11 cellular contexts compared by ENCODE assay signal in genomic region chr3:123583563-123583962, GRCh38. TPM values are rescaled to one million over a fixed set of nuclear protein-coding genes. Genes with fewer than 3 reads are reported as not detected.
DNase-seq lines count a peak whose midpoint lies in the region; ATAC-seq, FAIRE-seq and TF ChIP-seq lines count a peak whose summit lies in the region.
"Had no signal": no experiment of that assay in that cellular context is flagged by ENCODE, and none has a peak within 500 bp of the region (broad histone marks: within the 10 kb centered on the region; RNA-seq: fewer than 3 reads in every experiment).

No MANE protein-coding gene starts in this region.

- H3K4me3 Mint-ChIP-seq in activated T-helper 17 cell treated with anti-CD3 and anti-CD28 coated beads, Interleukin-2, amount 50 U/mL, for 72 hours = no peak overlapping the region

- no peaks in the 10 kb centered on the region for H3K9me3 Mint-ChIP-seq in activated T-helper 17 cell treated with anti-CD3 and anti-CD28 coated beads, Interleukin-2, amount 50 U/mL, for 72 hours

- TF ChIP-seq POLR2A in HepG2 (IDR thresholded peaks at IDR 0.05; ENCODE audit: insufficient read depth in 1 of 2, low read depth in 2 of 2, low read length in 2 of 2) (no peak), right lobe of liver (IDR thresholded peaks at IDR 0.05) (no peak)

- H3K9ac ChIP-seq in HepG2 (ENCODE audit: insufficient read depth, low read depth, low read length) = peak overlapping the region; percentile 93

- H3K27me3 ChIP-seq in HepG2 (ENCODE audit: control insufficient read depth in 1 of 2, insufficient read depth in 2 of 2, low read length in 2 of 2) (no peaks in the 10 kb centered on the region; a peak in 1 of 5 replicates), right lobe of liver (no peaks in the 10 kb centered on the region)

- TF ChIP-seq CTCF in HepG2 (CRISPR knock-in tag; IDR thresholded peaks at IDR 0.05) (no peak), right lobe of liver (IDR thresholded peaks at IDR 0.05) (no peak)

- WGBS in HepG2 (ENCODE audit: low lambda C conversion rate) = 7% methylated on average over 3 of the region's 3 CpGs
- WGBS in right lobe of liver (ENCODE audit: insufficient coverage, low coverage, low lambda C conversion rate, missing lambda C conversion rate) = 31% methylated on average over 3 of the region's 3 CpGs

- TF ChIP-seq RAD21 in HepG2 (CRISPR knock-in tag; IDR thresholded peaks at IDR 0.05) = no peak

- H4K20me1 ChIP-seq in HepG2 (ENCODE audit: insufficient read depth, low read length) = no peaks in the 10 kb centered on the region

- no peak for DNase-seq in HepG2 (ENCODE audit: low spot score)
- no peak for DNase-seq in right lobe of liver
- DNase-seq in activated CD8-positive, alpha-beta memory T cell treated with anti-CD3 and anti-CD28 coated beads, Interleukin-2, amount 50 U/mL, for 4 hours = no peak
- no peak for DNase-seq in SW480 (ENCODE audit: low spot score)
- no peak for DNase-seq in kidney tubule cell (ENCODE audit: low spot score)
- DNase-seq in cardiac septum (ENCODE audit: low spot score) = no peak
- DNase-seq: NCI-H146; stimulated activated naive CD4-positive, alpha-beta T cell treated with Interleukin-2 at 50 U/mL for 16 hours had no signal

- POLR2A ChIA-PET in HepG2 (lab: Yijun Ruan, JAX) = interaction anchor here (0.7 to 7.6 kb wide), 5 partner anchors 9 to 59 kb away, joined by 3 to 88 read pairs (median 4); no protein-coding TSS in a partner anchor

- H3K27ac ChIP-seq in HepG2 (ENCODE audit: extremely low read length, insufficient read depth, low read length) (no peak overlapping the region), right lobe of liver (no peak overlapping the region)

- peaks cover 10 to 12% of the 10 kb centered on the region in 2 experiments; a peak in 3 of 5 replicates for H3K36me3 ChIP-seq in HepG2 (replicated peaks in 1 of 2; ENCODE audit: control insufficient read depth in 1 of 2, insufficient read depth in 2 of 2, low read length in 2 of 2)
- peaks cover 0 to 17% (median 0%) of the 10 kb centered on the region in 4 donors for H3K36me3 ChIP-seq in right lobe of liver

- BruUV-seq in HepG2 (replicated peaks; lab: Mats Ljungman, UMichigan) = TSS peak; percentile 65

- FAIRE-seq in HepG2 (lab: Jason Lieb, UNC) = no peak
- FAIRE-seq: frontal cortex had no signal

- ATAC-seq in HepG2 (no peak), right lobe of liver (no peak)
- ATAC-seq in activated T-helper 17 cell treated with anti-CD3 and anti-CD28 coated beads, Interleukin-2, amount 50 U/mL, for 72 hours (replicated peaks) = no peak

- peak overlapping the region; percentile 77 for H3K27ac Mint-ChIP-seq in activated T-helper 17 cell treated with anti-CD3 and anti-CD28 coated beads, Interleukin-2, amount 50 U/mL, for 72 hours

- peaks cover 60% of the 10 kb centered on the region for H3K79me2 ChIP-seq in HepG2 (ENCODE audit: insufficient read depth, low read length)

- peaks cover 7% of the 10 kb centered on the region for H3K4me1 Mint-ChIP-seq in activated T-helper 17 cell treated with anti-CD3 and anti-CD28 coated beads, Interleukin-2, amount 50 U/mL, for 72 hours

- H3K36me3 Mint-ChIP-seq in activated T-helper 17 cell treated with anti-CD3 and anti-CD28 coated beads, Interleukin-2, amount 50 U/mL, for 72 hours (ENCODE audit: low read depth) = peaks cover 37% of the 10 kb centered on the region

- TF ChIP-seq EP300 in HepG2 (IDR thresholded peaks at IDR 0.05; ENCODE audit: low read depth in 2 of 2, low read length in 2 of 2) (no peak), HepG2 (CRISPR knock-in tag; IDR thresholded peaks at IDR 0.05; ENCODE audit: borderline replicate concordance) (no peak)

- H3K9me3 ChIP-seq in HepG2 (ENCODE audit: low read length) (no peaks in the 10 kb centered on the region), right lobe of liver (no peaks in the 10 kb centered on the region)

- peak overlapping the region; percentile 89 for H3K4me2 ChIP-seq in HepG2 (ENCODE audit: low read depth, low read length)

- intact Hi-C loops in HepG2 (cut with micrococcal nuclease; ENCODE audit: unreplicated experiment) (no loop called here), right lobe of liver (cut with DNase I) (no loop called here), cardiac septum (cut with DNase I) (no loop called here)

- H3K4me3 ChIP-seq in HepG2 (replicated peaks in 1 of 3; ENCODE audit: insufficient read depth in 1 of 3, low read depth in 2 of 3, low read length in 3 of 3) (peak overlapping the region; percentile 89 to 98 (median 91); a peak in 5 of 6 replicates), right lobe of liver (no peak overlapping the region), iPS-11a (ENCODE audit: low read depth, low read length) (peak overlapping the region; percentile 82)

- H3K4me1 ChIP-seq in HepG2 (ENCODE audit: insufficient read depth, low read length) (peaks cover 53% of the 10 kb centered on the region), right lobe of liver (peaks cover 0 to 25% (median 6%) of the 10 kb centered on the region in 4 donors)

- CTCF ChIA-PET in HepG2 (lab: Yijun Ruan, JAX; ENCODE audit: low intra/inter-chr PET ratio, low total read pairs) = interaction anchor here (2.1 kb wide), 1 partner anchor 58 kb away, joined by 12 read pairs; no protein-coding TSS in a partner anchor

- no peaks in the 10 kb centered on the region for H3K27me3 Mint-ChIP-seq in activated T-helper 17 cell treated with anti-CD3 and anti-CD28 coated beads, Interleukin-2, amount 50 U/mL, for 72 hours

- in situ Hi-C loops in HepG2 (cut with HindIII; ENCODE audit: extremely low pct_ligation_motif_present, low pct_unique_long_range_greater_than_20kb) = no loop called here

- no peak overlapping the region for H2AFZ ChIP-seq in HepG2 (ENCODE audit: low read length)

TF ChIP-seq in HepG2, 621 proteins besides CTCF, POLR2A, EP300 and RAD21:
- no peak for TF ChIP-seq ZNF331 (CRISPR knock-in tag; IDR thresholded peaks at IDR 0.05)
- peak; percentile 65 to 85 for TF ChIP-seq MAFK (conservative IDR thresholded peaks at IDR 0.05 in 1 of 2, IDR thresholded peaks at IDR 0.05 in 1 of 2; ENCODE audit: low read length in 2 of 2)
- TF ChIP-seq MAFF (IDR thresholded peaks at IDR 0.05; ENCODE audit: low read depth, low read length) = peak; percentile 57
- no peak for TF ChIP-seq MAF1 (CRISPR knock-in tag; IDR thresholded peaks at IDR 0.05; ENCODE audit: borderline replicate concordance)
TF ChIP-seq in HepG2: peak in this region for 2.

RNA-seq across cellular contexts. Expression of gene HACD2, which starts 1.3 kb away (rescaled TPM):
- total RNA-seq in HepG2 (2016; rRNA removed; fragmentation: Illumina TruSeq; extraction: Trizol) (36.0 and 47.0 TPM in 2 replicates), right lobe of liver (10 to 100 TPM; 23.0 to 39.8 (median 27.2) TPM), cardiac septum (12.3 TPM)
- 4.5 and 4.6 TPM in 2 replicates for total RNA-seq in HepG2 (2016; cell fraction: cytosol; rRNA removed; fragmentation: Illumina TruSeq; extraction: Trizol; ENCODE audit: low read depth)
- total RNA-seq in HepG2 (2016; cell fraction: insoluble cytoplasmic fraction; rRNA removed; fragmentation: Illumina TruSeq; extraction: Trizol) = 37.8 and 46.8 TPM in 2 replicates
- 18.0 and 20.6 TPM in 2 replicates for total RNA-seq in HepG2 (2016; cell fraction: membrane; rRNA removed; fragmentation: Illumina TruSeq; extraction: Trizol)
- total RNA-seq in HepG2 (2016; cell fraction: nucleus; rRNA removed; fragmentation: Illumina TruSeq; extraction: Trizol) = 59.2 and 72.7 TPM in 2 replicates
- 40.3 and 50.4 TPM in 2 replicates for polyA plus RNA-seq in HepG2 (2011; rRNA removed)
- polyA plus RNA-seq in HepG2 (2011; cell fraction: cytosol; rRNA removed) = 21.2 and 36.3 TPM in 2 replicates
- 10.3 and 13.9 TPM in 2 replicates for polyA plus RNA-seq in HepG2 (2011; cell fraction: nucleus; rRNA removed)
- polyA plus RNA-seq in HepG2 (2012) = 27.7 and 29.5 TPM in 2 replicates
- 2.4 and 2.8 TPM in 2 replicates for polyA plus RNA-seq in HepG2 (2016; cell fraction: cytosol; fragmentation: Illumina TruSeq; extraction: Trizol; ENCODE audit: low read depth)
- 37.0 and 37.7 TPM in 2 replicates for polyA plus RNA-seq in HepG2 (2016; cell fraction: insoluble cytoplasmic fraction; fragmentation: Illumina TruSeq; extraction: Trizol; ENCODE audit: low read depth)
- polyA plus RNA-seq in HepG2 (2016; cell fraction: membrane; fragmentation: Illumina TruSeq; extraction: Trizol; ENCODE audit: low read depth) = 8.1 and 8.5 TPM in 2 replicates
- 89.7 and 91.1 TPM in 2 replicates for polyA plus RNA-seq in HepG2 (2016; cell fraction: nucleus; fragmentation: Illumina TruSeq; extraction: Trizol; ENCODE audit: insufficient read depth, low read depth)
- 77.4 and 153 TPM in 2 replicates for polyA minus RNA-seq in HepG2 (2011; rRNA and poly(A)+ RNA removed; ENCODE audit: low replicate concordance)
- 34.3 and 34.9 TPM in 2 replicates for polyA minus RNA-seq in HepG2 (2011; cell fraction: cytosol; rRNA and poly(A)+ RNA removed)
- 29.0 and 33.9 TPM in 2 replicates for polyA minus RNA-seq in HepG2 (2011; cell fraction: nucleus; rRNA and poly(A)+ RNA removed)
- 10 to 100 TPM; 22.4 to 31.3 TPM for total RNA-seq in activated T-helper 17 cell treated with anti-CD3 and anti-CD28 coated beads, Interleukin-2, amount 50 U/mL, for 72 hours

Comparison
In these comparisons a context has a peak if more than half of its experiments do, and no peak if none do; other contexts are left out.
1. H3K4me3 ChIP-seq: peak in HepG2 (3 of 3) and iPS-11a (single experiment); none in right lobe of liver (0 of 3).